ENCODE assay signal across 8 cellular contexts in genomic region chr9:113410207-113411158, GRCh38. TPM values are rescaled to one million over a fixed set of nuclear protein-coding genes. Genes with fewer than 3 reads are reported as not detected.
A peak's percentile ranks its signal among the peaks of the same experiment; 100 is the strongest.
DNase-seq lines count a peak whose midpoint lies in the region; ATAC-seq and TF ChIP-seq lines count a peak whose summit lies in the region.

A gene with protein sequence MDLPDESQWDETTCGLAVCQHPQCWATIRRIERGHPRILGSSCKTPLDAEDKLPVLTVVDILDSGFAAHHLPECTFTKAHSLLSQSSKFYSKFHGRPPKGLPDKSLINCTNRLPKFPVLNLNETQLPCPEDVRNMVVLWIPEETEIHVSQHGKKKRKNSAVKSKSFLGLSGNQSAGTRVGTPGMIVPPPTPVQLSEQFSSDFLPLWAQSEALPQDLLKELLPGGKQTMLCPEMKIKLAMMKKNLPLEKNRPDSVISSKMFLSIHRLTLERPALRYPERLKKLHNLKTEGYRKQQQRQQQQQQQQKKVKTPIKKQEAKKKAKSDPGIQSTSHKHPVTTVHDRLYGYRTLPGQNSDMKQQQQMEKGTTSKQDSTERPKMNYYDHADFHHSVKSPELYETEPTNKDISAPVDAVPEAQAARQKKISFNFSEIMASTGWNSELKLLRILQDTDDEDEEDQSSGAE (plus strand): TSS chr9:113410747. CDS start chr9:113413494, 2,747 bp downstream.
A gene with protein sequence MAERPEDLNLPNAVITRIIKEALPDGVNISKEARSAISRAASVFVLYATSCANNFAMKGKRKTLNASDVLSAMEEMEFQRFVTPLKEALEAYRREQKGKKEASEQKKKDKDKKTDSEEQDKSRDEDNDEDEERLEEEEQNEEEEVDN (minus strand): TSS chr9:113410675. CDS start chr9:113410293, 382 bp downstream.

- WGBS in esophagus muscularis mucosa, result under 1% methylated on average over 25 of the region's 72 CpGs

- DNase-seq in DMS53 treated with DMSO at 0.1 percent for 48 hours (lab: John Stamatoyannopoulos, UW; ENCODE audit: unreplicated experiment) (peak; percentile 82), KBM-7 (peak; percentile 98), PC-9 (peak; percentile 87 to 95), esophagus muscularis mucosa (ENCODE audit: extremely low spot score) (peak; percentile 99)
- peak; percentile 97 to 98 for DNase-seq in activated T-cell treated with anti-CD3 and anti-CD28 coated beads, Interleukin-2, amount 50 U/mL, for 48 hours
- peak; percentile 93 for DNase-seq in stimulated activated CD8-positive, alpha-beta memory T cell treated with anti-CD3 and anti-CD28 coated beads, Interleukin-7, amount 100 ng/mL, for 24 hours (ENCODE audit: low read depth)

- H3K27ac ChIP-seq in PC-9 (peak within 1 kb of the TSS; percentile 89), esophagus muscularis mucosa (replicated peaks in 1 of 4) (peak within 1 kb of the TSS; percentile 90 to 97 (median 96)), muscle layer of duodenum (ENCODE audit: low read length) (peak within 1 kb of the TSS; percentile 99)

- CTCF ChIA-PET in PC-9 (lab: Charles Lee), result interaction anchor here (0.7 to 1.1 kb wide), 4 partner anchors 9 to 247 kb away, joined by 3 to 8 read pairs (median 4); partner anchors contain the start of gene ALAD

- TF ChIP-seq EP300 in esophagus muscularis mucosa (IDR thresholded peaks at IDR 0.05), result no peak

- peak within 1 kb of the TSS; percentile 80 for H3K4me2 ChIP-seq in PC-9

- ATAC-seq in GM21723 (IDR thresholded peaks at IDR 0.05; ENCODE audit: unreplicated experiment), result peak; percentile 92

- H4K20me1 ChIP-seq in PC-9 (ENCODE audit: insufficient read depth), result no peaks in the 10 kb centered on the region

- H2AFZ ChIP-seq in PC-9, result peak within 1 kb of the TSS; percentile 88

- TF ChIP-seq CTCF in PC-9 (conservative IDR thresholded peaks at IDR 0.05) (no peak), esophagus muscularis mucosa (IDR thresholded peaks at IDR 0.05) (no peak)

- POLR2A ChIA-PET in PC-9 (lab: Charles Lee; ENCODE audit: unreplicated experiment), result interaction anchor here (0.6 to 1.1 kb wide), 9 partner anchors 10 to 493 kb away, joined by 3 to 6 read pairs (median 4); partner anchors contain the start of genes ALAD, FKBP15 and SLC31A1

- no peaks in the 10 kb centered on the region for H3K27me3 ChIP-seq in PC-9 (ENCODE audit: insufficient read depth, low read depth)
- no peaks in the 10 kb centered on the region for H3K27me3 ChIP-seq in esophagus muscularis mucosa
- H3K27me3 ChIP-seq in muscle layer of duodenum (ENCODE audit: low read depth, low read length), result no peaks in the 10 kb centered on the region

- H3K36me3 ChIP-seq in PC-9 (ENCODE audit: low read depth) (peaks cover 11% of the 10 kb centered on the region), esophagus muscularis mucosa (peaks cover 6 to 23% (median 19%) of the 10 kb centered on the region in 4 donors), muscle layer of duodenum (ENCODE audit: control insufficient read depth in 1 of 2, insufficient read depth in 2 of 2, low read length in 2 of 2) (peaks cover 13 to 26% of the 10 kb centered on the region in 2 donors)

- H3K9me3 ChIP-seq in PC-9 (ENCODE audit: insufficient read depth, low read depth) (no peaks in the 10 kb centered on the region), esophagus muscularis mucosa (no peaks in the 10 kb centered on the region), muscle layer of duodenum (ENCODE audit: control insufficient read depth in 1 of 2, low read length in 2 of 2) (no peaks in the 10 kb centered on the region)

- in situ Hi-C loops in KBM-7 (cut with MboI; ENCODE audit: low pct_unique_long_range_greater_than_20kb, low sequenced_read_pairs), result no loop called here

- H3K4me3 ChIP-seq in PC-9 (peak within 1 kb of the TSS; percentile 76), esophagus muscularis mucosa (peak within 1 kb of the TSS; percentile 71 to 88 (median 82)), muscle layer of duodenum (ENCODE audit: low read depth in 1 of 2, low read length in 2 of 2) (peak within 1 kb of the TSS; percentile 97 to 99)

- TSS peak; percentile 83 for BruUV-seq in PC-9 (replicated peaks; lab: Mats Ljungman, UMichigan)

- no peak for TF ChIP-seq POLR2A in esophagus muscularis mucosa (IDR thresholded peaks at IDR 0.05; ENCODE audit: low read depth)

- intact Hi-C loops in PC-9 (cut with micrococcal nuclease; ENCODE audit: unreplicated experiment), result loop anchor here (1.0 kb wide), 4 partner anchors 70 to 248 kb away; partner anchors contain the start of genes CDC26, FKBP15, PRPF4 and SLC31A1
- intact Hi-C loops in esophagus muscularis mucosa (cut with DNase I), result no loop called here

- peaks cover 21% of the 10 kb centered on the region for H3K79me2 ChIP-seq in PC-9 (ENCODE audit: low read depth)

- H3K4me1 ChIP-seq in PC-9 (replicated peaks; ENCODE audit: insufficient read depth) (peaks cover 18% of the 10 kb centered on the region), esophagus muscularis mucosa (peaks cover 14 to 31% (median 25%) of the 10 kb centered on the region in 4 donors), muscle layer of duodenum (ENCODE audit: control insufficient read depth in 1 of 2, insufficient read depth in 2 of 2, low read length in 2 of 2) (peaks cover 4 to 21% of the 10 kb centered on the region in 2 donors)

- no peaks in the 10 kb centered on the region for H3K9me2 ChIP-seq in PC-9 (ENCODE audit: insufficient read depth)

- H3F3A ChIP-seq in PC-9 (ENCODE audit: insufficient read depth, low read depth), result peaks cover 30% of the 10 kb centered on the region

RNA-seq across cellular contexts. Expression of the first gene that starts in this region (rescaled TPM):
- total RNA-seq in PC-9 (2021), result 1.5 and 2.5 TPM in 2 replicates
- 1 to 10 TPM in 1 of 4 donors, under 1 TPM in 1, not detected in 2; 0.17 to 1.8 TPM for total RNA-seq in esophagus muscularis mucosa

RNA-seq across cellular contexts. Expression of the second gene that starts in this region (rescaled TPM):
- total RNA-seq in PC-9 (2021), result 53.8 and 64.5 TPM in 2 replicates
- 10 to 100 TPM; 25.7 to 42.6 (median 32.8) TPM for total RNA-seq in esophagus muscularis mucosa

Comparison
In these comparisons a context has a peak if more than half of its experiments do, and no peak if none do; other contexts are left out.
1. Peak in every context shown above with its lines: DNase-seq, ATAC-seq, H3K4me3 ChIP-seq and H3K27ac ChIP-seq.